ENCODE assay signal across 8 cellular contexts in genomic region chr9:121213136-121213806, GRCh38. TPM values are rescaled to one million over a fixed set of nuclear protein-coding genes. Genes with fewer than 3 reads are reported as not detected.
DNase-seq lines count a peak whose midpoint lies in the region; ATAC-seq and TF ChIP-seq lines count a peak whose summit lies in the region.

No MANE protein-coding gene starts in this region.

- no peak for TF ChIP-seq EP300 in SK-N-SH (IDR thresholded peaks at IDR 0.05; ENCODE audit: borderline replicate concordance in 1 of 2, low read depth in 1 of 2, low read length in 1 of 2)

- POLR2A ChIA-PET in SK-N-SH (lab: Yijun Ruan, JAX) = no interaction called here

- TF ChIP-seq POLR2A in thyroid gland (IDR thresholded peaks at IDR 0.05) = no peak

- no peak overlapping the region; a peak in 1 of 4 replicates for H3K4me3 ChIP-seq in SK-N-SH (ENCODE audit: low read depth in 2 of 2, low read length in 1 of 2)
- no peak overlapping the region for H3K4me3 ChIP-seq in trophoblast cell (ENCODE audit: low read depth, low read length)
- no peak overlapping the region for H3K4me3 ChIP-seq in thyroid gland (replicated peaks in 1 of 3)

- H3K4ac ChIP-seq in trophoblast cell (ENCODE audit: low read depth, low read length) = no peak overlapping the region

- H3K9me2 ChIP-seq in SK-N-SH = no peaks in the 10 kb centered on the region

- H3K36me3 ChIP-seq in SK-N-SH (replicated peaks in 1 of 2; ENCODE audit: control insufficient read depth in 1 of 2, insufficient read depth in 2 of 2, low read length in 1 of 2) (no peaks in the 10 kb centered on the region), trophoblast cell (ENCODE audit: control insufficient read depth in 1 of 2, insufficient read depth in 2 of 2, low read length in 2 of 2) (no peaks in the 10 kb centered on the region), thyroid gland (no peaks in the 10 kb centered on the region)

- peak overlapping the region; percentile 60 for H4K91ac ChIP-seq in trophoblast cell (ENCODE audit: low read depth, low read length)

- peak; percentile 72 for DNase-seq in NCI-H1436 (lab: John Stamatoyannopoulos, UW)
- DNase-seq in NCI-H1436 treated with DMSO at 0.1 percent for 48 hours (lab: John Stamatoyannopoulos, UW) = no peak
- peak; percentile 83 for DNase-seq in NAMALWA (ENCODE audit: low spot score)
- peak; percentile 80 for DNase-seq in SK-N-SH
- DNase-seq in activated naive CD4-positive, alpha-beta T cell treated with anti-CD3 and anti-CD28 coated beads, Interleukin-2, amount 50 U/mL, for 16 hours = peak; percentile 71
- DNase-seq in Right ventricle myocardium inferior (ENCODE audit: missing footprints) = peak; percentile 92
- DNase-seq in trophoblast cell = peak; percentile 93 to 96
- peak; percentile 91 to 95 for DNase-seq in thyroid gland

- ATAC-seq in Right ventricle myocardium inferior = peak; percentile 89

- H2BK12ac ChIP-seq in trophoblast cell (ENCODE audit: low read length) = peak overlapping the region; percentile 51

- H3K79me2 ChIP-seq in SK-N-SH (ENCODE audit: insufficient read depth) = no peaks in the 10 kb centered on the region
- no peaks in the 10 kb centered on the region for H3K79me2 ChIP-seq in trophoblast cell (ENCODE audit: control insufficient read depth, insufficient read depth, low read length, poor library complexity)

- H3K4me1 ChIP-seq in SK-N-SH (ENCODE audit: control insufficient read depth in 1 of 2, insufficient read depth in 2 of 2, low read depth in 1 of 2, low read length in 1 of 2) = no peaks in the 10 kb centered on the region
- H3K4me1 ChIP-seq in trophoblast cell (ENCODE audit: control insufficient read depth in 1 of 2, insufficient read depth in 2 of 2, low read length in 2 of 2) = no peaks in the 10 kb centered on the region
- peaks cover 0 to 7% of the 10 kb centered on the region in 2 donors for H3K4me1 ChIP-seq in thyroid gland

- H3K79me1 ChIP-seq in trophoblast cell (ENCODE audit: low read length) = no peaks in the 10 kb centered on the region

- H3F3A ChIP-seq in SK-N-SH (replicated peaks; ENCODE audit: insufficient read depth) = no peaks in the 10 kb centered on the region

- H2BK5ac ChIP-seq in trophoblast cell (ENCODE audit: low read depth, low read length, poor library complexity) = no peak overlapping the region

- no peak overlapping the region for H4K8ac ChIP-seq in trophoblast cell (ENCODE audit: low read depth, low read length)

- no peak overlapping the region for H3K9ac ChIP-seq in SK-N-SH
- no peak overlapping the region for H3K9ac ChIP-seq in trophoblast cell (ENCODE audit: low read length)

- no peak overlapping the region for H3K14ac ChIP-seq in trophoblast cell (ENCODE audit: low read length)

- no peak overlapping the region for H3K23ac ChIP-seq in trophoblast cell (ENCODE audit: low read length)

- intact Hi-C loops in Right ventricle myocardium inferior (cut with DNase I) = loop anchor here (1.0 to 5.0 kb wide), 3 partner anchors 104 to 187 kb away; no protein-coding TSS in a partner anchor
- intact Hi-C loops in thyroid gland (cut with DNase I) = loop anchor here (5.0 kb wide), 3 partner anchors 54 to 184 kb away; partner anchors contain the start of gene GSN

- H3K4me2 ChIP-seq in SK-N-SH (no peak overlapping the region), trophoblast cell (ENCODE audit: low read length) (no peak overlapping the region)

- TF ChIP-seq RAD21 in SK-N-SH (IDR thresholded peaks at IDR 0.05; ENCODE audit: low read length) = peak; percentile 94

- H2AK5ac ChIP-seq in trophoblast cell (ENCODE audit: low read length) = no peak overlapping the region

- TF ChIP-seq CTCF in SK-N-SH (IDR thresholded peaks at IDR 0.05) (peak; percentile 96), thyroid gland (IDR thresholded peaks at IDR 0.05) (peak; percentile 89 to 96 (median 95))

- no peak overlapping the region for H3K27ac ChIP-seq in SK-N-SH (ENCODE audit: low read depth in 2 of 2, low read length in 1 of 2)
- H3K27ac ChIP-seq in trophoblast cell (ENCODE audit: low read depth, low read length) = no peak overlapping the region
- peak overlapping the region in 2 of 3 donors; percentile 45 to 63 for H3K27ac ChIP-seq in thyroid gland

- no peak overlapping the region for H2BK120ac ChIP-seq in trophoblast cell (ENCODE audit: insufficient read depth, low read length, poor library complexity)

- 28% methylated on average over 9 of the region's 9 CpGs for WGBS in SK-N-SH (ENCODE audit: low lambda C conversion rate)
- WGBS in trophoblast cell (ENCODE audit: extremely low coverage, insufficient coverage, insufficient read length) = no CpG with 5 or more reads among the region's 9 CpGs
- 20 to 21% methylated on average over 9 of the region's 9 CpGs for WGBS in thyroid gland, 2 donors

- H4K12ac ChIP-seq in trophoblast cell (ENCODE audit: low read depth, low read length) = no peak overlapping the region

- H3K9me3 ChIP-seq in SK-N-SH (no peaks in the 10 kb centered on the region), trophoblast cell (ENCODE audit: insufficient read depth, low read depth, low read length) (no peaks in the 10 kb centered on the region), thyroid gland (no peaks in the 10 kb centered on the region)

- no peaks in the 10 kb centered on the region for H3K27me3 ChIP-seq in SK-N-SH (ENCODE audit: insufficient read depth)
- no peaks in the 10 kb centered on the region for H3K27me3 ChIP-seq in trophoblast cell (ENCODE audit: insufficient read depth, low read length)
- H3K27me3 ChIP-seq in thyroid gland = no peaks in the 10 kb centered on the region

- no peaks in the 10 kb centered on the region for H4K20me1 ChIP-seq in SK-N-SH (ENCODE audit: insufficient read depth)

- H2AFZ ChIP-seq in SK-N-SH (ENCODE audit: low read depth) (peak overlapping the region; percentile 89), trophoblast cell (ENCODE audit: insufficient read depth, low read length, poor library complexity) (no peak overlapping the region)

- CTCF ChIA-PET in SK-N-SH (lab: Yijun Ruan, JAX) = interaction anchor here (0.7 to 4.7 kb wide), 53 partner anchors 8 to 489 kb away, joined by 3 to 64 read pairs (median 5); partner anchors contain the start of genes GGTA1, GSN and RAB14

- H3K18ac ChIP-seq in trophoblast cell (ENCODE audit: low read length) = no peak overlapping the region

TF ChIP-seq in SK-N-SH, 30 proteins besides CTCF, POLR2A, EP300 and RAD21:
- TF ChIP-seq SMC3 (IDR thresholded peaks at IDR 0.05; ENCODE audit: low read depth, low read length) (peak; percentile 94), GABPA (IDR thresholded peaks at IDR 0.05; ENCODE audit: low read depth) (peak; percentile 40; the same call in 1 of the 2 replicates), RCOR1 (IDR thresholded peaks at IDR 0.05; ENCODE audit: low read length) (no peak), ELF1 (IDR thresholded peaks at IDR 0.05) (peak; percentile 61; the same call in 1 of the 2 replicates), REST (IDR thresholded peaks at IDR 0.05; ENCODE audit: low read depth, low read length) (no peak), MXI1 (IDR thresholded peaks at IDR 0.05; ENCODE audit: low read depth, low read length) (0 out of 2 replicates have a peak, but pooled peaks have one; percentile 14), MAX (IDR thresholded peaks at IDR 0.05; ENCODE audit: low read depth) (0 out of 2 replicates have a peak, but pooled peaks have one; percentile 39), MEF2A (IDR thresholded peaks at IDR 0.05; ENCODE audit: borderline replicate concordance, low read depth) (no peak), CHD2 (IDR thresholded peaks at IDR 0.05; ENCODE audit: low read length, partially characterized antibody) (peak; percentile 32)

RNA-seq across cellular contexts. Expression of gene RAB14, which starts 11.6 kb away (rescaled TPM):
- polyA plus RNA-seq in SK-N-SH (2012; rRNA removed) = 12.9 and 17.4 TPM in 2 replicates
- polyA plus RNA-seq in SK-N-SH (2012; cell fraction: cytosol; rRNA removed) = 28.6 and 33.1 TPM in 2 replicates
- 8.8 and 19.2 TPM in 2 replicates for polyA plus RNA-seq in SK-N-SH (2012; cell fraction: nucleus; rRNA removed)
- total RNA-seq in Right ventricle myocardium inferior = 52.6 TPM
- polyA plus RNA-seq in trophoblast cell (2013) = 40.0 and 40.9 TPM in 2 replicates
- 10 to 100 TPM; 44.6 to 55.8 (median 49.1) TPM for total RNA-seq in thyroid gland

RNA-seq across cellular contexts. Expression of gene GSN, which starts 54.7 kb away (rescaled TPM):
- polyA plus RNA-seq in SK-N-SH (2012; rRNA removed) = 168 and 172 TPM in 2 replicates
- 82.7 and 123 TPM in 2 replicates for polyA plus RNA-seq in SK-N-SH (2012; cell fraction: cytosol; rRNA removed)
- 205 and 218 TPM in 2 replicates for polyA plus RNA-seq in SK-N-SH (2012; cell fraction: nucleus; rRNA removed)
- total RNA-seq in Right ventricle myocardium inferior (966 TPM), thyroid gland (1,000 to 10,000 TPM; 1,151 to 1,624 (median 1,443) TPM)
- 103 and 105 TPM in 2 replicates for polyA plus RNA-seq in trophoblast cell (2013)

Comparison
In these comparisons a context has a peak if more than half of its experiments do, and no peak if none do; other contexts are left out.
1. H3K27ac ChIP-seq: peak in thyroid gland (2 of 3); none in SK-N-SH (0 of 2) and trophoblast cell (single experiment).